In the genomic region with DNA sequence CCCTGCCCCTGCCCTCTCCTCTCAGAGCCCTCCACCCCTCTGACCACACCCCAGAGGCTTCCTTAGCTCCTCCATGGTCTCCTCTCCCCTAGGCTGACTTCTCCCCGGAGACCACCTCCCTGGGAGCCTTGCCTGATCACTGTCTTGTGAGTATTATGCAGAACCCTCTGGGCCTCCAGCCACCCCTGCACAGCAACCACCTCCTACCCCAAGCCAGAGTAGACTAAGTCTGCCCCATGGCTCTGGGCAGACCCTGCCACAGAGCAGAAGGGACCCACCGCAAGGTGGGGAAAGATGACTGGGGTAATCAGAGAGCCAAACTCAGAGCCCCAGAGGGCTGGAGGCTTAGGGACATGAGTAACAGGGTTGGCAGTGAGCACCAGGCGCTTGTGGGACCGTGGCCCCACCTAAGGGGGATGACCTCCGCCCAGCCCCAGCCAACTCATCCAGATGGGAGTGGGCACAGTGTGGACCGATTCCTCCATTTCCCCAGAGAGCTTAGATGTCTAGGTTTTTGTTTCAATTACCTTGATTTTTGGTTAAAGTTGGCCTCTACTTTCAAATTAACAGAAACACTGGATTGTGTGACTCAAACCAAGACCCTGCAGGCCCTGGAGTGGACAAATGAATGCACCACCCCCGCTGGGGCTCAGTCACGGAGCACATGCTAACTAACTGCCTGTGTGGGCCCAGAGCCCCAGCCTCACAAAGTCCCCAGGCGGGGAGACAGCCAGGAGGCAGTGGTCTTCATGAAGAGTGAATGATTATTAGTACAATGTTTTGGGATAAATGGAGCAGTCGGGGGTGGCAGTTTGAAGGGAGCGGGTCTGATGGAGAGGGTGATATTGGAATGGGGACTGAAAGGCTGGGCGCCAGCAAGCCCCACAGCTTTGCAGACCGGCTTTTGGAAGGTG, we compare ENCODE assay signal across 1 cellular context.
TF ChIP-seq lines count a peak whose summit lies in the region.

No MANE protein-coding gene starts in this region.

TF ChIP-seq in HCT116, 20 proteins besides CTCF, POLR2A, EP300 and RAD21 (continued from another document):
- TF ChIP-seq MAX (IDR thresholded peaks at IDR 0.05) (no peak), ZBTB33 (IDR thresholded peaks at IDR 0.05; ENCODE audit: extremely low read depth, insufficient replicate concordance, low read length) (no peak), ZNF274 (IDR thresholded peaks at IDR 0.05; ENCODE audit: low read depth, low read length) (no peak), SRF (IDR thresholded peaks at IDR 0.05; ENCODE audit: low read depth) (no peak), EGR1 (IDR thresholded peaks at IDR 0.05; ENCODE audit: low read depth) (no peak)
- TF ChIP-seq, protein P1, sequence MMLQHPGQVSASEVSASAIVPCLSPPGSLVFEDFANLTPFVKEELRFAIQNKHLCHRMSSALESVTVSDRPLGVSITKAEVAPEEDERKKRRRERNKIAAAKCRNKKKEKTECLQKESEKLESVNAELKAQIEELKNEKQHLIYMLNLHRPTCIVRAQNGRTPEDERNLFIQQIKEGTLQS (IDR thresholded peaks at IDR 0.05) = no peak
